26 cellular contexts compared by ENCODE assay signal in genomic region chr3:171366043-171366442, GRCh38.
"Had no signal": no experiment of that assay in that cellular context is flagged by ENCODE, and none has a peak within 500 bp of the region (broad histone marks: within the 10 kb centered on the region; RNA-seq: fewer than 3 reads in every experiment).

No MANE protein-coding gene starts in this region.

- H3K4me1 ChIP-seq: parathyroid adenoma, right lobe of liver, tibial nerve, upper lobe of left lung, vagina had no signal

- ATAC-seq: natural killer cell; right lobe of liver; stimulated activated effector memory CD8-positive, alpha-beta T cell treated with anti-CD3 and anti-CD28 coated beads, Interleukin-12 subunit alpha, Interleukin-12 subunit beta, amount 100 ng/mL, for 72 hours; stimulated activated naive B cell treated with anti-CD40 and anti-IgM and Interleukin-4, amounts not matched to agents 10 μg/mL and 1 μg/mL and 100 μg/mL, for 72 hours had no signal

- H3K4me2 ChIP-seq: neural progenitor cell had no signal

- DNase-seq: natural killer cell; occipital lobe; ovary; posterior cingulate gyrus; psoas muscle; right cardiac atrium; right lobe of liver; sigmoid colon; small intestine; stimulated activated CD4-positive, alpha-beta T cell treated with anti-CD3 and anti-CD28 coated beads, Interleukin-15, amount 100 ng/mL, for 24 hours; stimulated activated CD4-positive, alpha-beta T cell treated with anti-CD3 and anti-CD28 coated beads, Interleukin-2, amount 100 ng/mL, for 24 hours; stimulated activated CD4-positive, alpha-beta T cell treated with anti-CD3 and anti-CD28 coated beads, Interleukin-2, amount 100 ng/mL, for 48 hours; stimulated activated CD4-positive, alpha-beta T cell treated with anti-CD3 and anti-CD28 coated beads, Interleukin-4, amount 100 ng/mL, for 24 hours; stimulated activated naive B cell treated with anti-CD40 and anti-IgM and Interleukin-4, amounts not matched to agents 10 μg/mL and 1 μg/mL and 100 μg/mL, for 72 hours; stimulated activated naive CD4-positive, alpha-beta T cell treated with Interleukin-2 at 50 U/mL for 16 hours; stomach; trophoblast cell; upper lobe of left lung had no signal

- H3K9me3 ChIP-seq: ovary, psoas muscle, right lobe of liver, sigmoid colon, stomach, thoracic aorta, thyroid gland, tibial nerve, upper lobe of left lung, vagina had no signal

- FAIRE-seq: urothelium cell line had no signal

- H2AFZ ChIP-seq: neural progenitor cell, parathyroid adenoma had no signal

- H3K4me3 ChIP-seq: neural progenitor cell, ovary, psoas muscle, right lobe of liver, sigmoid colon, stomach, thoracic aorta, thyroid gland, tibial nerve, upper lobe of left lung, vagina had no signal

- H3K27ac ChIP-seq: neural progenitor cell, ovary, parathyroid adenoma, right lobe of liver, sigmoid colon, stomach, thoracic aorta, tibial nerve, upper lobe of left lung, vagina had no signal

- H3K27me3 ChIP-seq: neural progenitor cell, ovary, right lobe of liver, sigmoid colon, stomach, thyroid gland, tibial nerve, upper lobe of left lung, vagina had no signal

- H3K9ac ChIP-seq: neural progenitor cell, parathyroid adenoma had no signal

- H3K36me3 ChIP-seq: neural progenitor cell, ovary, right lobe of liver, sigmoid colon, stomach, thoracic aorta, thyroid gland, tibial nerve, upper lobe of left lung, vagina had no signal
